In the genomic region with DNA sequence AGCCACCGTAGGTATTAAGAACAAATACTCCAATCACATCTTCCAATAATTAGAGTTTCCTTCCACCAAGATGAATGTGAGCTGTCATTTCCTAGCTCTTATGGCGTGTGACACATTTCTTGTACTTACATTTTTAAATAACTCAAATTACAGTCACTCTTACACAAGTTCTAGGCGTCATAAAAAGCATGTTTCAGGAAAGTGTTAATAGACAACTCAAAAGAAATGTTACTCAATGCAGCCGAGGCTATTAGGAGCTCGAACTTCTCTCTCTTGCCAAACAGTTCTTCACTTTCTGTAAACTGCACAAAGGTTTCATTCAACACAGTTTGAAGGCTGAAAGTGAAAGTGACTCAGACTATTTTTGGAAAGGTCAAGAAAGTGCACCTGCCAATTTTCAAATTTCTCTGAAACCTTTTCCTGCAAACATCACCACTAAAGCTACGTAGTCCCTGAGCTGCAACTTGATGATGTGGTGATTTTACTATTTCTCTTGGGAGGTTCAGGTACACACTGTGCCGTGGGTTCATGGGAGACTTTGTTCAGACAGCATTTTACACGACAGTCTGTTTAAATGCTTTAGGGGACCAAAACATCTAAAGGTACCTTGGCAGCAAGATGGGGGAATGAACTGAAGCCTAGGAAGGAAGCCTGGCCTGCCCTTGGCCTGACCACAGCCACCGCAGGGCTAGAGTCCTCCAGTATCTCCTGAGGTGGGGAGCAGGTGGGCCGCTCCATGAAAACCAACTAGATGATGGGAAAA, we compare ENCODE assay signal across 8 cellular contexts.
A peak's percentile ranks its signal among the peaks of the same experiment; 100 is the strongest.
DNase-seq lines count a peak whose midpoint lies in the region; ATAC-seq and TF ChIP-seq lines count a peak whose summit lies in the region.

No MANE protein-coding gene starts in this region.

- WGBS in hepatocyte (ENCODE audit: low lambda C conversion rate, missing lambda C conversion rate): 71% methylated on average over 10 of the region's 10 CpGs

- H3K27me3 Mint-ChIP-seq in activated T-helper 2 cell treated with anti-CD3 and anti-CD28 coated beads, Interferon-gamma antibody, Interleukin-2, Interleukin-4, amounts not matched to agents 10 μg/mL and 5 μg/mL and 100 μg/mL, durations not matched to agents 14 hours and 24 hours and 36 hours (ENCODE audit: low read depth): no peaks in the 10 kb centered on the region

- H3K27me3 ChIP-seq in BLaER1 (no peaks in the 10 kb centered on the region), hepatocyte (no peaks in the 10 kb centered on the region)

- peak; percentile 70 for ATAC-seq in GM19372 (IDR thresholded peaks at IDR 0.05; ENCODE audit: low read depth, unreplicated experiment)
- ATAC-seq in HG03432 (IDR thresholded peaks at IDR 0.05; ENCODE audit: unreplicated experiment): peak; percentile 86

- no peak for DNase-seq in activated T-helper 2 cell treated with anti-CD3 and anti-CD28 coated beads, Interferon-gamma antibody, Interleukin-2, Interleukin-4, amounts not matched to agents 10 μg/mL and 5 μg/mL and 100 μg/mL, durations not matched to agents 14 hours and 24 hours and 36 hours (ENCODE audit: low spot score)
- no peak for DNase-seq in hepatocyte (ENCODE audit: low spot score)
- DNase-seq in superior temporal gyrus (ENCODE audit: extremely low spot score): peak; percentile 45
- no peak for DNase-seq in DMS 273 (lab: John Stamatoyannopoulos, UW; ENCODE audit: unreplicated experiment)
- DNase-seq in SHP77 treated with DMSO at 0.1 percent for 48 hours (lab: John Stamatoyannopoulos, UW): no peak

- H3K4me1 ChIP-seq in BLaER1 (peaks cover 21% of the 10 kb centered on the region), hepatocyte (ENCODE audit: insufficient read depth) (peaks cover 19% of the 10 kb centered on the region)

- H3K4me1 Mint-ChIP-seq in activated T-helper 2 cell treated with anti-CD3 and anti-CD28 coated beads, Interferon-gamma antibody, Interleukin-2, Interleukin-4, amounts not matched to agents 10 μg/mL and 5 μg/mL and 100 μg/mL, durations not matched to agents 14 hours and 24 hours and 36 hours (ENCODE audit: low read depth): peaks cover 66% of the 10 kb centered on the region

- H3K4me3 ChIP-seq in BLaER1 (0 out of 2 replicates have a peak overlapping the region, but pooled peaks have one; percentile 10), hepatocyte (no peak overlapping the region)

- no peak overlapping the region for H2AFZ ChIP-seq in hepatocyte

- H3K9me3 Mint-ChIP-seq in activated T-helper 2 cell treated with anti-CD3 and anti-CD28 coated beads, Interferon-gamma antibody, Interleukin-2, Interleukin-4, amounts not matched to agents 10 μg/mL and 5 μg/mL and 100 μg/mL, durations not matched to agents 14 hours and 24 hours and 36 hours: peaks cover 17% of the 10 kb centered on the region

- H3K27ac ChIP-seq in BLaER1: peak overlapping the region; percentile 62
- H3K27ac ChIP-seq in hepatocyte: peak overlapping the region; percentile 59

- peak overlapping the region; percentile 49 for H3K4me3 Mint-ChIP-seq in activated T-helper 2 cell treated with anti-CD3 and anti-CD28 coated beads, Interferon-gamma antibody, Interleukin-2, Interleukin-4, amounts not matched to agents 10 μg/mL and 5 μg/mL and 100 μg/mL, durations not matched to agents 14 hours and 24 hours and 36 hours (ENCODE audit: low read depth)

- no peaks in the 10 kb centered on the region for H3K79me2 ChIP-seq in hepatocyte

- H3K9me3 ChIP-seq in BLaER1 (peaks cover 36% of the 10 kb centered on the region), hepatocyte (ENCODE audit: low read depth) (no peaks in the 10 kb centered on the region)

- peaks cover 59% of the 10 kb centered on the region for H3K36me3 Mint-ChIP-seq in activated T-helper 2 cell treated with anti-CD3 and anti-CD28 coated beads, Interferon-gamma antibody, Interleukin-2, Interleukin-4, amounts not matched to agents 10 μg/mL and 5 μg/mL and 100 μg/mL, durations not matched to agents 14 hours and 24 hours and 36 hours (ENCODE audit: low read depth)

- intact Hi-C loops in activated T-helper 2 cell treated with anti-CD3 and anti-CD28 coated beads, Interferon-gamma antibody, Interleukin-2, Interleukin-4, amounts not matched to agents 10 μg/mL and 5 μg/mL and 100 μg/mL, durations not matched to agents 14 hours and 24 hours and 36 hours (cut with micrococcal nuclease): loop anchor here (1.0 to 5.0 kb wide), 8 partner anchors 15 to 209 kb away; no protein-coding TSS in a partner anchor

- H3K9me2 ChIP-seq in hepatocyte (replicated peaks; ENCODE audit: insufficient read depth): no peaks in the 10 kb centered on the region

- no peaks in the 10 kb centered on the region for H4K20me1 ChIP-seq in BLaER1
- H4K20me1 ChIP-seq in hepatocyte (ENCODE audit: insufficient read depth, poor library complexity, severe bottlenecking): no peaks in the 10 kb centered on the region

- H3K36me3 ChIP-seq in BLaER1: peaks cover 8% of the 10 kb centered on the region; the same call in 1 of the 2 replicates
- H3K36me3 ChIP-seq in hepatocyte (replicated peaks; ENCODE audit: insufficient read depth, low read depth): no peaks in the 10 kb centered on the region

- no peak for TF ChIP-seq CTCF in hepatocyte (IDR thresholded peaks at IDR 0.05; ENCODE audit: poor library complexity)

- peak overlapping the region; percentile 62 for H3K9ac ChIP-seq in BLaER1

- H3K4me2 ChIP-seq in BLaER1: peak overlapping the region; percentile 79
- peak overlapping the region; percentile 12 for H3K4me2 ChIP-seq in hepatocyte

- peak overlapping the region; percentile 93 for H3K27ac Mint-ChIP-seq in activated T-helper 2 cell treated with anti-CD3 and anti-CD28 coated beads, Interferon-gamma antibody, Interleukin-2, Interleukin-4, amounts not matched to agents 10 μg/mL and 5 μg/mL and 100 μg/mL, durations not matched to agents 14 hours and 24 hours and 36 hours
